Comparison of ENCODE assay signal across 15 cellular contexts in the genomic region with DNA sequence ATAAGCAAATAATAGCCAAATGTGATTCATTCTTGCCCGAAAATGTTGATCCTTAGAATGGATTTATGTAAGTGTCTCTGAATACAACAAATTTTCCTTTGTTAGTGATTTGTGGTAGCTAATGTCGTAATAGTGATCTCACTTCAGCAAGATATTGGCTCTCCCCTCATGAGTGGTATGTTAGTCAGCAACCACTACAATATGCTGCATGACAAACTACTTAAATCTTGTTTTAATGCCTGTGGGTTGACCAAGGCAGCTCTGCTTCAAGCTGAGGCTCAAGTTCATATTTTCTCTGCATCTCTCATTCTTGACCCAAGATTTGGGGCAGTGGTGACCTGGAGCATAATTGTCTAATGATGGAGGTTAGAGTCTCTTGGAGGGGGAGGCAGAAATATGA. TPM values are rescaled to one million over a fixed set of nuclear protein-coding genes. Genes with fewer than 3 reads are reported as not detected.
DNase-seq lines count a peak whose midpoint lies in the region; FAIRE-seq and TF ChIP-seq lines count a peak whose summit lies in the region.
"Had no signal": no experiment of that assay in that cellular context is flagged by ENCODE, and none has a peak within 500 bp of the region (broad histone marks: within the 10 kb centered on the region; RNA-seq: fewer than 3 reads in every experiment).

No MANE protein-coding gene starts in this region.

- no peak overlapping the region for H3K4me3 ChIP-seq in NB4 (ENCODE audit: low read depth, low read length)
- no peak overlapping the region for H3K4me3 ChIP-seq in endothelial cell of umbilical vein (replicated peaks in 1 of 3; ENCODE audit: insufficient read depth in 1 of 3, low read depth in 1 of 3, low read length in 3 of 3)
- no peak overlapping the region for H3K4me3 ChIP-seq in prostate gland
- H3K4me3 ChIP-seq: GM12878 had no signal

- intact Hi-C loops in endothelial cell of umbilical vein (cut with micrococcal nuclease), result loop anchor here (5.0 kb wide), 1 partner anchor 977 kb away; no protein-coding TSS in a partner anchor
- intact Hi-C loops in prostate gland (cut with DNase I), result no loop called here

- FAIRE-seq in endothelial cell of umbilical vein (lab: Jason Lieb, UNC), result no peak
- FAIRE-seq: colon, GM12878 had no signal

- 82% methylated on average over 2 of the region's 2 CpGs for WGBS in prostate gland

- H3K9ac ChIP-seq in endothelial cell of umbilical vein (replicated peaks; ENCODE audit: extremely low read depth, insufficient read depth, low read length), result no peak overlapping the region

- DNase-seq in ELR (ENCODE audit: low read depth) (peak; percentile 97), NB4 (ENCODE audit: low read depth) (peak; percentile 15), endothelial cell of umbilical vein (ENCODE audit: low read depth, low spot score) (no peak), non-pigmented ciliary epithelial cell (ENCODE audit: low read depth) (peak; percentile 97), NAMALWA (ENCODE audit: low spot score) (no peak), NCI-H2029 (lab: John Stamatoyannopoulos, UW) (no peak), prostate gland (ENCODE audit: low spot score) (no peak)
- no peak for DNase-seq in activated CD4-positive, alpha-beta T cell treated with anti-CD3 and anti-CD28 coated beads, Interleukin-2, amount 10 ng/mL, durations not matched to agents 7 days and 5 days
- DNase-seq: glutamatergic neuron; NCI-H1092 treated with DMSO at 0.1 percent for 48 hours; NCI-H82; occipital lobe; stimulated activated naive CD4-positive, alpha-beta T cell treated with Interleukin-2 at 50 U/mL for 16 hours had no signal

- BruUV-seq in endothelial cell of umbilical vein (replicated peaks; lab: Mats Ljungman, UMichigan), result no TSS peak

- no peak overlapping the region for H3K27ac Mint-ChIP-seq in activated CD4-positive, alpha-beta T cell treated with anti-CD3 and anti-CD28 coated beads, Interleukin-2, amount 10 ng/mL, durations not matched to agents 7 days and 5 days

- H3K4me1 ChIP-seq in endothelial cell of umbilical vein (ENCODE audit: control insufficient read depth, extremely low read depth, insufficient read depth, low read length) (peaks cover 2% of the 10 kb centered on the region), prostate gland (replicated peaks) (no peaks in the 10 kb centered on the region)

- CTCF ChIA-PET in endothelial cell of umbilical vein (lab: Charles Lee), result interaction anchor here (1.5 kb wide), 1 partner anchor 75 kb away, joined by 6 read pairs; no protein-coding TSS in a partner anchor
- CTCF ChIA-PET in activated CD4-positive, alpha-beta T cell treated with anti-CD3 and anti-CD28 coated beads, Interleukin-2, amount 10 ng/mL, durations not matched to agents 7 days and 5 days (lab: Charles Lee), result no interaction called here

- H3K4me3 Mint-ChIP-seq in activated CD4-positive, alpha-beta T cell treated with anti-CD3 and anti-CD28 coated beads, Interleukin-2, amount 10 ng/mL, durations not matched to agents 7 days and 5 days, result no peak overlapping the region

- dilution Hi-C loops in endothelial cell of umbilical vein (cut with MboI; ENCODE audit: extremely low pct_ligation_motif_present, low sequenced_read_pairs), result no loop called here

- H4K20me1 ChIP-seq in endothelial cell of umbilical vein (replicated peaks; ENCODE audit: control insufficient read depth, extremely low read depth, insufficient read depth, low read length), result no peaks in the 10 kb centered on the region

- H3K27me3 Mint-ChIP-seq in activated CD4-positive, alpha-beta T cell treated with anti-CD3 and anti-CD28 coated beads, Interleukin-2, amount 10 ng/mL, durations not matched to agents 7 days and 5 days, result no peaks in the 10 kb centered on the region

- H3K36me3 ChIP-seq in endothelial cell of umbilical vein (ENCODE audit: control insufficient read depth in 2 of 2, extremely low read depth in 1 of 2, insufficient read depth in 2 of 2, low read length in 2 of 2) (no peaks in the 10 kb centered on the region), prostate gland (no peaks in the 10 kb centered on the region)

- no peak overlapping the region for H3K27ac ChIP-seq in endothelial cell of umbilical vein (ENCODE audit: insufficient read depth, low read depth, low read length)
- no peak overlapping the region for H3K27ac ChIP-seq in prostate gland

- POLR2A ChIA-PET in endothelial cell of umbilical vein (lab: Charles Lee), result no interaction called here
- POLR2A ChIA-PET in activated CD4-positive, alpha-beta T cell treated with anti-CD3 and anti-CD28 coated beads, Interleukin-2, amount 10 ng/mL, durations not matched to agents 7 days and 5 days (lab: Charles Lee), result no interaction called here

- H3K4me1 Mint-ChIP-seq in activated CD4-positive, alpha-beta T cell treated with anti-CD3 and anti-CD28 coated beads, Interleukin-2, amount 10 ng/mL, durations not matched to agents 7 days and 5 days, result no peaks in the 10 kb centered on the region

- no peaks in the 10 kb centered on the region for H3K79me2 ChIP-seq in endothelial cell of umbilical vein (ENCODE audit: control insufficient read depth, insufficient read depth, low read length)

- H2AFZ ChIP-seq in endothelial cell of umbilical vein (ENCODE audit: low read depth, low read length), result no peak overlapping the region

- H3K27me3 ChIP-seq in endothelial cell of umbilical vein (ENCODE audit: control insufficient read depth in 2 of 2, insufficient read depth in 2 of 2, low read length in 2 of 2), result no peaks in the 10 kb centered on the region
- H3K27me3 ChIP-seq in prostate gland (replicated peaks; ENCODE audit: insufficient read depth), result no peaks in the 10 kb centered on the region

- H3K9me3 Mint-ChIP-seq in activated CD4-positive, alpha-beta T cell treated with anti-CD3 and anti-CD28 coated beads, Interleukin-2, amount 10 ng/mL, durations not matched to agents 7 days and 5 days, result no peaks in the 10 kb centered on the region

- H3K9me1 ChIP-seq in endothelial cell of umbilical vein (replicated peaks; ENCODE audit: control insufficient read depth, extremely low read depth, insufficient read depth, low read length), result no peaks in the 10 kb centered on the region

- no peak overlapping the region for H3K4me2 ChIP-seq in endothelial cell of umbilical vein (ENCODE audit: insufficient read depth, low read length)

- TF ChIP-seq POLR2A in NB4 (IDR thresholded peaks at IDR 0.05; ENCODE audit: extremely low read depth, insufficient read length) (no peak), endothelial cell of umbilical vein (IDR thresholded peaks at IDR 0.05; ENCODE audit: low read depth, low read length) (no peak), prostate gland (IDR thresholded peaks at IDR 0.05) (no peak)

- TF ChIP-seq CTCF in NB4 (IDR thresholded peaks at IDR 0.05; ENCODE audit: low read depth, low read length), result no peak
- no peak for TF ChIP-seq CTCF in endothelial cell of umbilical vein (IDR thresholded peaks at IDR 0.05; ENCODE audit: extremely low read depth in 1 of 2, insufficient read depth in 1 of 2, low read depth in 1 of 2, low read length in 2 of 2)
- no peak for TF ChIP-seq CTCF in prostate gland (IDR thresholded peaks at IDR 0.05)

- no peaks in the 10 kb centered on the region for H3K36me3 Mint-ChIP-seq in activated CD4-positive, alpha-beta T cell treated with anti-CD3 and anti-CD28 coated beads, Interleukin-2, amount 10 ng/mL, durations not matched to agents 7 days and 5 days (ENCODE audit: low read depth)

- no peaks in the 10 kb centered on the region for H3K9me3 ChIP-seq in endothelial cell of umbilical vein (replicated peaks; ENCODE audit: control insufficient read depth, insufficient read depth, low read length)
- no peaks in the 10 kb centered on the region for H3K9me3 ChIP-seq in prostate gland

TF ChIP-seq in endothelial cell of umbilical vein, 7 proteins besides CTCF, POLR2A, EP300 and RAD21:
- peak; percentile 31 for TF ChIP-seq FOS (IDR thresholded peaks at IDR 0.05; ENCODE audit: borderline replicate concordance, insufficient read depth, low read length)
- no peak for TF ChIP-seq JUN (IDR thresholded peaks at IDR 0.05; ENCODE audit: borderline replicate concordance, insufficient read depth, insufficient read length, low read depth)
TF ChIP-seq in endothelial cell of umbilical vein: peak in this region for 1.

RNA-seq across cellular contexts. Expression of a gene that starts 49.8 kb away (rescaled TPM):
- total RNA-seq in endothelial cell of umbilical vein (1.7 and 5.4 TPM in 2 replicates), prostate gland (1 to 10 TPM; 6.0 to 7.6 TPM)
- polyA plus RNA-seq in endothelial cell of umbilical vein, result 0.68 and 0.87 TPM in 2 replicates
- polyA plus RNA-seq in endothelial cell of umbilical vein (2011; cell fraction: cytosol; rRNA removed), result 0.63 and 0.75 TPM in 2 replicates
- 0.54 and 1.9 TPM in 2 replicates for polyA plus RNA-seq in endothelial cell of umbilical vein (2011; cell fraction: nucleus; rRNA removed)
- polyA plus RNA-seq in endothelial cell of umbilical vein (2012), result 1.3 and 16.2 TPM in 2 replicates
- 2.9 and 4.9 TPM in 2 replicates for polyA minus RNA-seq in endothelial cell of umbilical vein
- polyA minus RNA-seq in endothelial cell of umbilical vein (2011; cell fraction: cytosol; rRNA and poly(A)+ RNA removed), result not detected
- 2.2 and 2.7 TPM in 2 replicates for polyA minus RNA-seq in endothelial cell of umbilical vein (2011; cell fraction: nucleus; rRNA and poly(A)+ RNA removed)
- total RNA-seq in activated CD4-positive, alpha-beta T cell treated with anti-CD3 and anti-CD28 coated beads, Interleukin-2, amount 10 ng/mL, durations not matched to agents 7 days and 5 days, result not detected

Comparison
In these comparisons a context has a peak if more than half of its experiments do, and no peak if none do; other contexts are left out.
1. DNase-seq: peak in ELR (single experiment), NB4 (single experiment) and non-pigmented ciliary epithelial cell (single experiment); none in endothelial cell of umbilical vein (single experiment), activated CD4-positive, alpha-beta T cell treated with anti-CD3 and anti-CD28 coated beads, Interleukin-2, amount 10 ng/mL, durations not matched to agents 7 days and 5 days (single experiment), NAMALWA (single experiment), NCI-H2029 (single experiment) and prostate gland (single experiment).